In the genomic region with DNA sequence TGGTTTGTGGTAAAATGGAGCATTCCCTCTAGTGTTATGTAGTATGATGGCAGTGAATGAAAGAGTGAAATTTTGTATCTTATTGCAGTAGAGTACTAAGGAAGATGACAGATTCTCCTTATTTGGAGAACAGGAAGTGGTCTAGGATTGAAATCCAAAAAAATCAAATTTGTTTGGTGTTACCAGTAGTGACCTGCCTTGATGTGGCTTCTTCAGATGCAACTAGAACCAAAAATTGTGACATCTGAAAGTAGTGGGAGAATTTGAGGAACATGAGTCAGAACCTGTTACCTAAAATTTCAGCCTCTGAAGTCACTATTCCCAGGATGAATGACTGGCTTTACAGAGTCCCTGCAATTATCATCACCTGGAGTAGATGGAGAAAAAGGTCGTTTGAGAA, we compare ENCODE assay signal across 14 cellular contexts.
DNase-seq lines count a peak whose midpoint lies in the region; ATAC-seq and TF ChIP-seq lines count a peak whose summit lies in the region.
"Had no signal": no experiment of that assay in that cellular context is flagged by ENCODE, and none has a peak within 500 bp of the region (broad histone marks: within the 10 kb centered on the region; RNA-seq: fewer than 3 reads in every experiment).

No MANE protein-coding gene starts in this region.

- H4K20me1 ChIP-seq in smooth muscle cell (ENCODE audit: low read depth) = no peaks in the 10 kb centered on the region

- H3K9ac ChIP-seq in adipocyte (ENCODE audit: low read length) = no peak overlapping the region
- H3K9ac ChIP-seq in smooth muscle cell (ENCODE audit: low read depth) = no peak overlapping the region

- H3K27me3 Mint-ChIP-seq in activated CD4-positive, alpha-beta T cell treated with anti-CD3 and anti-CD28 coated beads for 36 hours = peaks cover 3% of the 10 kb centered on the region

- no peak overlapping the region for H3K4me2 ChIP-seq in smooth muscle cell

- DNase-seq in activated CD4-positive, alpha-beta T cell treated with anti-CD3 and anti-CD28 coated beads for 36 hours = no peak
- no peak for DNase-seq in activated CD4-positive, alpha-beta T cell treated with anti-CD3 and anti-CD28 coated beads for 1 hour
- DNase-seq in MV-4-11 (lab: John Stamatoyannopoulos, UW) (peak; percentile 93), adipocyte (ENCODE audit: low read depth) (peak; percentile 64), smooth muscle cell (lab: John Stamatoyannopoulos, UW; ENCODE audit: unreplicated experiment) (no peak), NCI-H345 (lab: John Stamatoyannopoulos, UW) (no peak), SW 1271 (lab: John Stamatoyannopoulos, UW) (no peak)
- DNase-seq: brain microvascular endothelial cell, NCI-H510A, SHP77 treated with DMSO at 0.1 percent for 48 hours, small intestine, tibial artery, WERI-Rb-1 had no signal

- POLR2A ChIA-PET in activated CD4-positive, alpha-beta T cell treated with anti-CD3 and anti-CD28 coated beads for 36 hours (lab: Charles Lee) = no interaction called here

- H3K9me3 Mint-ChIP-seq in activated CD4-positive, alpha-beta T cell treated with anti-CD3 and anti-CD28 coated beads for 36 hours (ENCODE audit: low read depth) = no peaks in the 10 kb centered on the region

- peaks cover 5% of the 10 kb centered on the region for H3F3A ChIP-seq in smooth muscle cell (ENCODE audit: low read depth)

- no peak for TF ChIP-seq CTCF in smooth muscle cell (IDR thresholded peaks at IDR 0.05; ENCODE audit: borderline replicate concordance, insufficient read depth, poor library complexity, severe bottlenecking)

- no peaks in the 10 kb centered on the region for H3K36me3 ChIP-seq in adipocyte (ENCODE audit: control insufficient read depth, insufficient read depth, low read length, severe bottlenecking)
- no peaks in the 10 kb centered on the region for H3K36me3 ChIP-seq in smooth muscle cell (ENCODE audit: low read depth)
- H3K36me3 ChIP-seq: brain microvascular endothelial cell, tibial artery, WERI-Rb-1 had no signal

- H3K79me2 ChIP-seq in smooth muscle cell (ENCODE audit: low read depth) = no peaks in the 10 kb centered on the region

- H3K9me3 ChIP-seq in adipocyte (ENCODE audit: control insufficient read depth, low read length) = no peaks in the 10 kb centered on the region
- H3K9me3 ChIP-seq in smooth muscle cell (replicated peaks; ENCODE audit: low read depth) = no peaks in the 10 kb centered on the region
- H3K9me3 ChIP-seq: tibial artery had no signal

- H2AFZ ChIP-seq in smooth muscle cell (ENCODE audit: low read depth) = no peak overlapping the region

- H3K27ac ChIP-seq in smooth muscle cell (ENCODE audit: low read depth) = peak overlapping the region; percentile 39
- H3K27ac ChIP-seq: brain microvascular endothelial cell, tibial artery, WERI-Rb-1 had no signal

- H3K4me3 ChIP-seq in adipocyte (ENCODE audit: low read length) = no peak overlapping the region
- H3K4me3 ChIP-seq in smooth muscle cell = no peak overlapping the region
- H3K4me3 ChIP-seq: tibial artery had no signal

- no peaks in the 10 kb centered on the region for H3K4me1 ChIP-seq in adipocyte (ENCODE audit: control insufficient read depth, insufficient read depth, low read length)
- no peaks in the 10 kb centered on the region for H3K4me1 ChIP-seq in smooth muscle cell (ENCODE audit: low read depth)
- H3K4me1 ChIP-seq: tibial artery had no signal

- CTCF ChIA-PET in activated CD4-positive, alpha-beta T cell treated with anti-CD3 and anti-CD28 coated beads for 36 hours (lab: Charles Lee) = no interaction called here

- no peaks in the 10 kb centered on the region for H3K36me3 Mint-ChIP-seq in activated CD4-positive, alpha-beta T cell treated with anti-CD3 and anti-CD28 coated beads for 36 hours (ENCODE audit: low read depth)

- H3K4me1 Mint-ChIP-seq in activated CD4-positive, alpha-beta T cell treated with anti-CD3 and anti-CD28 coated beads for 36 hours = peaks cover 33% of the 10 kb centered on the region

- peak; percentile 43 for ATAC-seq in activated CD4-positive, alpha-beta T cell treated with anti-CD3 and anti-CD28 coated beads for 36 hours
- no peak for ATAC-seq in GM18873 (IDR thresholded peaks at IDR 0.05; ENCODE audit: low FRiP score, unreplicated experiment)

- H3K27ac Mint-ChIP-seq in activated CD4-positive, alpha-beta T cell treated with anti-CD3 and anti-CD28 coated beads for 36 hours = no peak overlapping the region

- H3K4me3 Mint-ChIP-seq in activated CD4-positive, alpha-beta T cell treated with anti-CD3 and anti-CD28 coated beads for 36 hours = no peak overlapping the region

- 31% methylated on average over 1 of the region's 1 CpG for WGBS in smooth muscle cell (ENCODE audit: low lambda C conversion rate)

- H3K27me3 ChIP-seq in adipocyte (replicated peaks; ENCODE audit: control insufficient read depth, insufficient read depth, low read length) (no peaks in the 10 kb centered on the region), smooth muscle cell (ENCODE audit: low read depth) (no peaks in the 10 kb centered on the region)
- H3K27me3 ChIP-seq: brain microvascular endothelial cell, tibial artery had no signal

- intact Hi-C loops in activated CD4-positive, alpha-beta T cell treated with anti-CD3 and anti-CD28 coated beads for 36 hours (cut with DNase I, micrococcal nuclease) = loop anchor here (5.0 kb wide), 2 partner anchors 478 to 493 kb away; no protein-coding TSS in a partner anchor

Comparison
In these comparisons a context has a peak if more than half of its experiments do, and no peak if none do; other contexts are left out.
1. DNase-seq: peak in MV-4-11 (single experiment) and adipocyte (single experiment); none in activated CD4-positive, alpha-beta T cell treated with anti-CD3 and anti-CD28 coated beads for 36 hours (single experiment), activated CD4-positive, alpha-beta T cell treated with anti-CD3 and anti-CD28 coated beads for 1 hour (single experiment), smooth muscle cell (single experiment), NCI-H345 (single experiment) and SW 1271 (0 of 2).